ENCODE assay signal across 20 cellular contexts in genomic region chr3:111571272-111571671, GRCh38. TPM values are rescaled to one million over a fixed set of nuclear protein-coding genes. Genes with fewer than 3 reads are reported as not detected.
DNase-seq lines count a peak whose midpoint lies in the region; ATAC-seq, FAIRE-seq and TF ChIP-seq lines count a peak whose summit lies in the region.
"Had no signal": no experiment of that assay in that cellular context is flagged by ENCODE, and none has a peak within 500 bp of the region (broad histone marks: within the 10 kb centered on the region; RNA-seq: fewer than 3 reads in every experiment).

No MANE protein-coding gene starts in this region.

- no peak for ATAC-seq in stimulated activated naive CD8-positive, alpha-beta T cell treated with anti-CD3 and anti-CD28 coated beads, Interleukin-15, Interleukin-2, amounts not matched to agents 100 U/mL and 50 U/mL, for 24 hours
- ATAC-seq: PC-3 had no signal

- no peaks in the 10 kb centered on the region for H3K36me3 ChIP-seq in endothelial cell of umbilical vein (ENCODE audit: control insufficient read depth in 2 of 2, extremely low read depth in 1 of 2, insufficient read depth in 2 of 2, low read length in 2 of 2)

- no TSS peak for BruUV-seq in endothelial cell of umbilical vein (replicated peaks; lab: Mats Ljungman, UMichigan)

- no peak overlapping the region for H3K27ac ChIP-seq in endothelial cell of umbilical vein (ENCODE audit: insufficient read depth, low read depth, low read length)
- H3K27ac ChIP-seq: 22Rv1, KMS-11, RWPE1 had no signal

- no peaks in the 10 kb centered on the region for H3K27me3 ChIP-seq in endothelial cell of umbilical vein (ENCODE audit: control insufficient read depth in 2 of 2, insufficient read depth in 2 of 2, low read length in 2 of 2)

- H3K79me2 ChIP-seq in endothelial cell of umbilical vein (ENCODE audit: control insufficient read depth, insufficient read depth, low read length) = no peaks in the 10 kb centered on the region

- no peaks in the 10 kb centered on the region for H3K9me3 ChIP-seq in endothelial cell of umbilical vein (replicated peaks; ENCODE audit: control insufficient read depth, insufficient read depth, low read length)

- no peak overlapping the region for H2AFZ ChIP-seq in endothelial cell of umbilical vein (ENCODE audit: low read depth, low read length)

- DNase-seq in DMS53 (lab: John Stamatoyannopoulos, UW) (peak; percentile 9), DMS53 treated with DMSO at 0.1 percent for 48 hours (lab: John Stamatoyannopoulos, UW; ENCODE audit: unreplicated experiment) (no peak), endothelial cell of umbilical vein (ENCODE audit: low read depth, low spot score) (no peak), nucleus accumbens (lab: John Stamatoyannopoulos, UW) (no peak), EL (no peak), AG20443 (ENCODE audit: low spot score) (no peak)
- no peak for DNase-seq in stimulated activated naive CD8-positive, alpha-beta T cell treated with anti-CD3 and anti-CD28 coated beads, Interleukin-15, Interleukin-2, amounts not matched to agents 100 U/mL and 50 U/mL, for 24 hours
- DNase-seq: DMS 273 treated with DMSO at 0.1 percent for 48 hours, GOT3, NCI-H1436, NCI-H2029 treated with DMSO at 0.1 percent for 48 hours, NCI-H2171 treated with DMSO at 0.1 percent for 48 hours, NCI-H446 treated with DMSO at 0.1 percent for 48 hours, NCI-H748 treated with DMSO at 0.1 percent for 48 hours, PC-3 had no signal

- dilution Hi-C loops in endothelial cell of umbilical vein (cut with MboI; ENCODE audit: extremely low pct_ligation_motif_present, low sequenced_read_pairs) = no loop called here

- H3K4me2 ChIP-seq in endothelial cell of umbilical vein (ENCODE audit: insufficient read depth, low read length) = no peak overlapping the region
- H3K4me2 ChIP-seq: KMS-11 had no signal

- no peaks in the 10 kb centered on the region for H3K9me1 ChIP-seq in endothelial cell of umbilical vein (replicated peaks; ENCODE audit: control insufficient read depth, extremely low read depth, insufficient read depth, low read length)

- TF ChIP-seq POLR2A in endothelial cell of umbilical vein (IDR thresholded peaks at IDR 0.05; ENCODE audit: low read depth, low read length) = no peak

- H3K4me1 Mint-ChIP-seq in stimulated activated naive CD8-positive, alpha-beta T cell treated with anti-CD3 and anti-CD28 coated beads, Interleukin-15, Interleukin-2, amounts not matched to agents 100 ng/mL and 50 ng/mL, for 24 hours (ENCODE audit: low read depth) = peaks cover 75% of the 10 kb centered on the region

- H3K4me3 ChIP-seq in endothelial cell of umbilical vein (replicated peaks in 1 of 3; ENCODE audit: insufficient read depth in 1 of 3, low read depth in 1 of 3, low read length in 3 of 3) = no peak overlapping the region

- H3K4me1 ChIP-seq in endothelial cell of umbilical vein (ENCODE audit: control insufficient read depth, extremely low read depth, insufficient read depth, low read length) = no peaks in the 10 kb centered on the region

- CTCF ChIA-PET in endothelial cell of umbilical vein (lab: Charles Lee) = no interaction called here

- POLR2A ChIA-PET in endothelial cell of umbilical vein (lab: Charles Lee) = no interaction called here

- H3K9me3 Mint-ChIP-seq in stimulated activated naive CD8-positive, alpha-beta T cell treated with anti-CD3 and anti-CD28 coated beads, Interleukin-15, Interleukin-2, amounts not matched to agents 100 ng/mL and 50 ng/mL, for 24 hours = no peaks in the 10 kb centered on the region

- H3K9ac ChIP-seq in endothelial cell of umbilical vein (replicated peaks; ENCODE audit: extremely low read depth, insufficient read depth, low read length) = no peak overlapping the region
- H3K9ac ChIP-seq: KMS-11 had no signal

- intact Hi-C loops in endothelial cell of umbilical vein (cut with micrococcal nuclease) = no loop called here

- no peak overlapping the region for H3K4me3 Mint-ChIP-seq in stimulated activated naive CD8-positive, alpha-beta T cell treated with anti-CD3 and anti-CD28 coated beads, Interleukin-15, Interleukin-2, amounts not matched to agents 100 ng/mL and 50 ng/mL, for 24 hours

- no peaks in the 10 kb centered on the region for H4K20me1 ChIP-seq in endothelial cell of umbilical vein (replicated peaks; ENCODE audit: control insufficient read depth, extremely low read depth, insufficient read depth, low read length)

- peak overlapping the region; percentile 55 for H3K27ac Mint-ChIP-seq in stimulated activated naive CD8-positive, alpha-beta T cell treated with anti-CD3 and anti-CD28 coated beads, Interleukin-15, Interleukin-2, amounts not matched to agents 100 ng/mL and 50 ng/mL, for 24 hours

- H3K27me3 Mint-ChIP-seq in stimulated activated naive CD8-positive, alpha-beta T cell treated with anti-CD3 and anti-CD28 coated beads, Interleukin-15, Interleukin-2, amounts not matched to agents 100 ng/mL and 50 ng/mL, for 24 hours = no peaks in the 10 kb centered on the region

- no peak for TF ChIP-seq CTCF in endothelial cell of umbilical vein (IDR thresholded peaks at IDR 0.05; ENCODE audit: extremely low read depth in 1 of 2, insufficient read depth in 1 of 2, low read depth in 1 of 2, low read length in 2 of 2)

- no peak for FAIRE-seq in endothelial cell of umbilical vein (lab: Jason Lieb, UNC)

- H3K36me3 Mint-ChIP-seq in stimulated activated naive CD8-positive, alpha-beta T cell treated with anti-CD3 and anti-CD28 coated beads, Interleukin-15, Interleukin-2, amounts not matched to agents 100 ng/mL and 50 ng/mL, for 24 hours (ENCODE audit: low read depth) = peaks cover 51% of the 10 kb centered on the region

TF ChIP-seq in endothelial cell of umbilical vein, 7 proteins besides CTCF, POLR2A, EP300 and RAD21:
- no peak for TF ChIP-seq EZH2 (IDR thresholded peaks at IDR 0.05; ENCODE audit: borderline replicate concordance, low read depth, low read length, severe bottlenecking)
- no peak for TF ChIP-seq POLR2AphosphoS5 (IDR thresholded peaks at IDR 0.05; ENCODE audit: insufficient read depth, low read depth, low read length)
- TF ChIP-seq, protein P1, sequence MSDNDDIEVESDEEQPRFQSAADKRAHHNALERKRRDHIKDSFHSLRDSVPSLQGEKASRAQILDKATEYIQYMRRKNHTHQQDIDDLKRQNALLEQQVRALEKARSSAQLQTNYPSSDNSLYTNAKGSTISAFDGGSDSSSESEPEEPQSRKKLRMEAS (IDR thresholded peaks at IDR 0.05; ENCODE audit: insufficient read depth, insufficient read length) = no peak
- TF ChIP-seq MYC (IDR thresholded peaks at IDR 0.05; ENCODE audit: low read depth, low read length) = no peak
- TF ChIP-seq JUN (IDR thresholded peaks at IDR 0.05; ENCODE audit: borderline replicate concordance, insufficient read depth, insufficient read length, low read depth) = peak; percentile 5
- no peak for TF ChIP-seq GATA2 (IDR thresholded peaks at IDR 0.05; ENCODE audit: insufficient read depth, insufficient read length, low read depth, low read length)
TF ChIP-seq in endothelial cell of umbilical vein: peak in this region for 1.

RNA-seq across cellular contexts. Expression of gene ZBED2, which starts 23.9 kb away (rescaled TPM):
- not detected in 2 replicates for total RNA-seq in endothelial cell of umbilical vein
- not detected in 2 replicates for polyA plus RNA-seq in endothelial cell of umbilical vein
- polyA plus RNA-seq in endothelial cell of umbilical vein (2011; cell fraction: cytosol; rRNA removed) = not detected in 2 replicates
- not detected in 2 replicates for polyA plus RNA-seq in endothelial cell of umbilical vein (2011; cell fraction: nucleus; rRNA removed)
- not detected in 2 replicates for polyA plus RNA-seq in endothelial cell of umbilical vein (2012)
- polyA minus RNA-seq in endothelial cell of umbilical vein = not detected in 2 replicates
- polyA minus RNA-seq in endothelial cell of umbilical vein (2011; cell fraction: cytosol; rRNA and poly(A)+ RNA removed) = not detected
- not detected in 2 replicates for polyA minus RNA-seq in endothelial cell of umbilical vein (2011; cell fraction: nucleus; rRNA and poly(A)+ RNA removed)
- polyA plus RNA-seq: BJ had no signal

RNA-seq across cellular contexts. Expression of gene CD96, which starts 29.3 kb away (rescaled TPM):
- not detected in 2 replicates for total RNA-seq in endothelial cell of umbilical vein
- polyA plus RNA-seq in endothelial cell of umbilical vein = not detected in 2 replicates
- polyA plus RNA-seq in endothelial cell of umbilical vein (2011; cell fraction: cytosol; rRNA removed) = not detected in 2 replicates
- not detected in 2 replicates for polyA plus RNA-seq in endothelial cell of umbilical vein (2011; cell fraction: nucleus; rRNA removed)
- not detected in 2 replicates for polyA plus RNA-seq in endothelial cell of umbilical vein (2012)
- polyA minus RNA-seq in endothelial cell of umbilical vein = 0.22 and 0.40 TPM in 2 replicates
- not detected for polyA minus RNA-seq in endothelial cell of umbilical vein (2011; cell fraction: cytosol; rRNA and poly(A)+ RNA removed)
- not detected in 2 replicates for polyA minus RNA-seq in endothelial cell of umbilical vein (2011; cell fraction: nucleus; rRNA and poly(A)+ RNA removed)
- total RNA-seq: PC-3 had no signal
